In genomic region chr10:133497363-133497762, GRCh38 we compare ENCODE assay signal across 1 cellular context.
TF ChIP-seq lines count a peak whose summit lies in the region.

No MANE protein-coding gene starts in this region.

TF ChIP-seq in SK-N-SH, 30 proteins besides CTCF, POLR2A, EP300 and RAD21:
- peak; percentile 7; the same call in 1 of the 2 replicates for TF ChIP-seq SMC3 (IDR thresholded peaks at IDR 0.05; ENCODE audit: low read depth, low read length)
